8 cellular contexts compared by ENCODE assay signal in the genomic region with DNA sequence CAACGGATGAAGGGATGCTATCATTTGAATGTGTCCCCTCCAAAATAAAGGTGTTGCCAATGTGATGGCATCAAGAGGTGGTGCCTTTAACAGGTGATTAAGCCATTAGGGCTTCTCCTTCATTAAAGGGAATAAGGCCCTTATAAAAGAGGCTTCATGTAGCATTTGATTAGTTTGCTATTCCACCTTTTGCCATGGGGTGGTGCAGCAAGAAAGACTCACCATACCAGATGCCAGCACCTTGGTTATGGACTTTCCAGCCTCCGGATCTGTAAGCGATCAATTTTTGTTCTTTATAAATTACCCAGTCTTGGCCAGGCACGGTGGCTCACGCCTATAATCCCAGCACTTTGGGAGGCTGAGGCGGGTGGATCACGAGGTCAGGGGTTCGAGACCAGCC. TPM values are rescaled to one million over a fixed set of nuclear protein-coding genes. Genes with fewer than 3 reads are reported as not detected.
DNase-seq lines count a peak whose midpoint lies in the region; ATAC-seq, FAIRE-seq and TF ChIP-seq lines count a peak whose summit lies in the region.

No MANE protein-coding gene starts in this region.

- no peaks in the 10 kb centered on the region for H3K9me3 ChIP-seq in MM.1S (replicated peaks; ENCODE audit: insufficient read depth, low read length)
- no peaks in the 10 kb centered on the region; a peak in 1 of 4 replicates for H3K9me3 ChIP-seq in H1 (ENCODE audit: insufficient read depth in 2 of 2, low read depth in 1 of 2, low read length in 1 of 2)
- no peaks in the 10 kb centered on the region for H3K9me3 ChIP-seq in stomach

- H2BK20ac ChIP-seq in H1 (ENCODE audit: low read length): no peak overlapping the region

- H3K36me3 ChIP-seq in MM.1S (replicated peaks; ENCODE audit: insufficient read depth, low read length) (no peaks in the 10 kb centered on the region), H1 (ENCODE audit: control insufficient read depth in 2 of 4, insufficient read depth in 4 of 4, low read length in 3 of 4) (no peaks in the 10 kb centered on the region), stomach (no peaks in the 10 kb centered on the region)

- H3K4ac ChIP-seq in H1 (replicated peaks; ENCODE audit: insufficient read length, low read depth, low read length): no peak overlapping the region

- no peak overlapping the region for H3K9ac ChIP-seq in MM.1S (ENCODE audit: low read length)
- H3K9ac ChIP-seq in H1 (replicated peaks in 1 of 4; ENCODE audit: extremely low read depth in 1 of 4, low read depth in 3 of 4, low read length in 3 of 4): no peak overlapping the region

- TF ChIP-seq CTCF in MM.1S (IDR thresholded peaks at IDR 0.05; ENCODE audit: low read length) (peak; percentile 25), H1 (IDR thresholded peaks at IDR 0.05; ENCODE audit: control extremely low read depth in 1 of 3, insufficient read depth in 1 of 3, low read depth in 1 of 3, low read length in 3 of 3) (peak in 2 of 3 experiments; percentile 18 to 42; a peak in 2 of 4 replicates), stomach (IDR thresholded peaks at IDR 0.05) (peak in 1 of 7 experiments; percentile 33)

- no peaks in the 10 kb centered on the region for H3K36me3 Mint-ChIP-seq in activated naive CD4-positive, alpha-beta T cell treated with anti-CD3 and anti-CD28 coated beads, Interleukin-2, amount 10 ng/mL, durations not matched to agents 7 days and 5 days
- H3K36me3 Mint-ChIP-seq in activated T-helper 17 cell treated with anti-CD3 and anti-CD28 coated beads, Interleukin-2, amount 50 U/mL, for 72 hours (ENCODE audit: low read depth): no peaks in the 10 kb centered on the region
- no peaks in the 10 kb centered on the region for H3K36me3 Mint-ChIP-seq in T-helper 2 cell treated with Interferon-gamma antibody and Interleukin-4, amounts not matched to agents 5 μg/mL and 100 μg/mL, for 36 hours (ENCODE audit: low read depth)

- H2BK12ac ChIP-seq in H1 (ENCODE audit: low read depth, low read length): no peak overlapping the region

- H3K27ac Mint-ChIP-seq in activated naive CD4-positive, alpha-beta T cell treated with anti-CD3 and anti-CD28 coated beads, Interleukin-2, amount 10 ng/mL, durations not matched to agents 7 days and 5 days: no peak overlapping the region
- H3K27ac Mint-ChIP-seq in activated T-helper 17 cell treated with anti-CD3 and anti-CD28 coated beads, Interleukin-2, amount 50 U/mL, for 72 hours: no peak overlapping the region
- H3K27ac Mint-ChIP-seq in T-helper 2 cell treated with Interferon-gamma antibody and Interleukin-4, amounts not matched to agents 5 μg/mL and 100 μg/mL, for 36 hours: no peak overlapping the region

- CTCF ChIA-PET in activated naive CD4-positive, alpha-beta T cell treated with anti-CD3 and anti-CD28 coated beads, Interleukin-2, amount 10 ng/mL, durations not matched to agents 7 days and 5 days (lab: Charles Lee): no interaction called here
- CTCF ChIA-PET in H1 (lab: Charles Lee; ENCODE audit: partially characterized antibody): interaction anchor here (1.2 to 3.1 kb wide), 3 partner anchors 8 to 17 kb away, joined by 4 to 7 read pairs (median 4); partner anchors contain the start of gene SLC25A43

- no peaks in the 10 kb centered on the region for H3K79me1 ChIP-seq in H1 (ENCODE audit: low read depth, low read length)

- no peak overlapping the region for H4K5ac ChIP-seq in H1 (ENCODE audit: insufficient read length, low read depth, low read length)

- H3K18ac ChIP-seq in H1 (ENCODE audit: extremely low read depth, low read length): no peak overlapping the region

- H3K27me3 Mint-ChIP-seq in activated naive CD4-positive, alpha-beta T cell treated with anti-CD3 and anti-CD28 coated beads, Interleukin-2, amount 10 ng/mL, durations not matched to agents 7 days and 5 days: peaks cover 5% of the 10 kb centered on the region
- H3K27me3 Mint-ChIP-seq in activated T-helper 17 cell treated with anti-CD3 and anti-CD28 coated beads, Interleukin-2, amount 50 U/mL, for 72 hours: no peaks in the 10 kb centered on the region
- H3K27me3 Mint-ChIP-seq in T-helper 2 cell treated with Interferon-gamma antibody and Interleukin-4, amounts not matched to agents 5 μg/mL and 100 μg/mL, for 36 hours (ENCODE audit: low read depth): peaks cover 5% of the 10 kb centered on the region

- no peak overlapping the region for H2AK5ac ChIP-seq in H1 (ENCODE audit: low read depth, low read length)

- H3K4me3 ChIP-seq in MM.1S (ENCODE audit: low read length) (no peak overlapping the region), H1 (ENCODE audit: extremely low read depth in 1 of 4, insufficient read depth in 2 of 4, low read depth in 3 of 4, low read length in 4 of 4) (no peak overlapping the region), stomach (no peak overlapping the region)

- H3K27me3 ChIP-seq in MM.1S (replicated peaks; ENCODE audit: insufficient read depth, low read length) (no peaks in the 10 kb centered on the region), H1 (replicated peaks in 1 of 4; ENCODE audit: control insufficient read depth in 3 of 4, extremely low read depth in 1 of 4, insufficient read depth in 3 of 4, low read length in 3 of 4) (no peaks in the 10 kb centered on the region), stomach (no peaks in the 10 kb centered on the region)

- 57% methylated on average over 6 of the region's 8 CpGs; no CpG with 5 or more reads in 1 of the 2 experiments for WGBS in H1 (ENCODE audit: extremely low coverage in 1 of 2, insufficient coverage in 1 of 2, insufficient read length in 1 of 2, insufficient replicate concordance in 2 of 2, low coverage in 1 of 2, low lambda C conversion rate in 2 of 2, missing lambda C conversion rate in 1 of 2), 2 experiments
- 39 to 70% (median 66%) methylated on average over 3 to 8 of the region's 8 CpGs for WGBS in stomach, 5 donors

- peak; percentile 19 to 34; a peak in 3 of 4 replicates for TF ChIP-seq RAD21 in H1 (IDR thresholded peaks at IDR 0.05 in 1 of 2, conservative IDR thresholded peaks at IDR 0.05 in 1 of 2; ENCODE audit: low read depth in 2 of 2, low read length in 2 of 2)

- peak; percentile 52 for FAIRE-seq in H1 (lab: Jason Lieb, UNC)

- no peak overlapping the region for H2BK5ac ChIP-seq in H1 (ENCODE audit: low read depth, low read length)

- H3K4me1 Mint-ChIP-seq in activated naive CD4-positive, alpha-beta T cell treated with anti-CD3 and anti-CD28 coated beads, Interleukin-2, amount 10 ng/mL, durations not matched to agents 7 days and 5 days: no peaks in the 10 kb centered on the region
- H3K4me1 Mint-ChIP-seq in activated T-helper 17 cell treated with anti-CD3 and anti-CD28 coated beads, Interleukin-2, amount 50 U/mL, for 72 hours: no peaks in the 10 kb centered on the region
- peaks cover 2% of the 10 kb centered on the region for H3K4me1 Mint-ChIP-seq in T-helper 2 cell treated with Interferon-gamma antibody and Interleukin-4, amounts not matched to agents 5 μg/mL and 100 μg/mL, for 36 hours (ENCODE audit: low read depth)

- no peaks in the 10 kb centered on the region for H3K9me3 Mint-ChIP-seq in activated naive CD4-positive, alpha-beta T cell treated with anti-CD3 and anti-CD28 coated beads, Interleukin-2, amount 10 ng/mL, durations not matched to agents 7 days and 5 days
- H3K9me3 Mint-ChIP-seq in activated T-helper 17 cell treated with anti-CD3 and anti-CD28 coated beads, Interleukin-2, amount 50 U/mL, for 72 hours: no peaks in the 10 kb centered on the region
- no peaks in the 10 kb centered on the region for H3K9me3 Mint-ChIP-seq in T-helper 2 cell treated with Interferon-gamma antibody and Interleukin-4, amounts not matched to agents 5 μg/mL and 100 μg/mL, for 36 hours

- H2BK15ac ChIP-seq in H1 (ENCODE audit: low read length): no peak overlapping the region

- H3K4me2 ChIP-seq in MM.1S (ENCODE audit: low read depth, low read length) (no peak overlapping the region), H1 (ENCODE audit: insufficient read depth in 1 of 2, low read depth in 2 of 2, low read length in 2 of 2) (no peak overlapping the region)

- H3K14ac ChIP-seq in H1 (ENCODE audit: insufficient read length): no peak overlapping the region

- H3K9me2 ChIP-seq in MM.1S (replicated peaks; ENCODE audit: insufficient read depth, low read length): no peaks in the 10 kb centered on the region

- H3K56ac ChIP-seq in H1 (replicated peaks; ENCODE audit: insufficient read length, low read depth, low read length): no peak overlapping the region

- H3K23ac ChIP-seq in H1 (ENCODE audit: insufficient read length): no peak overlapping the region

- H2AFZ ChIP-seq in MM.1S (ENCODE audit: low read length): no peak overlapping the region
- no peak overlapping the region for H2AFZ ChIP-seq in H1 (ENCODE audit: low read length)

- DNase-seq in activated naive CD4-positive, alpha-beta T cell treated with anti-CD3 and anti-CD28 coated beads, Interleukin-2, amount 10 ng/mL, durations not matched to agents 7 days and 5 days: peak; percentile 37
- no peak for DNase-seq in activated naive CD4-positive, alpha-beta T cell (lab: John Stamatoyannopoulos, UW)
- DNase-seq in MM.1S (peak; percentile 26), H1 (ENCODE audit: low read depth in 1 of 2, low spot score in 2 of 2) (no peak), stomach (peak; percentile 29), GF-D8 (lab: John Stamatoyannopoulos, UW) (no peak)
- DNase-seq in T-helper 2 cell treated with Interferon-gamma antibody and Interleukin-4, amounts not matched to agents 5 μg/mL and 100 μg/mL, for 36 hours (ENCODE audit: low spot score): no peak

- intact Hi-C loops in stomach (cut with DNase I; ENCODE audit: low total_unique reads): no loop called here

- H3K79me2 ChIP-seq in MM.1S (ENCODE audit: low read length): no peaks in the 10 kb centered on the region
- H3K79me2 ChIP-seq in H1 (ENCODE audit: control insufficient read depth in 1 of 2, insufficient read depth in 2 of 2, low read length in 2 of 2): no peaks in the 10 kb centered on the region

- no peaks in the 10 kb centered on the region for H3K23me2 ChIP-seq in H1 (ENCODE audit: low read depth, low read length)

- no peak overlapping the region for H2BK120ac ChIP-seq in H1 (replicated peaks; ENCODE audit: low read depth, low read length)

- H4K91ac ChIP-seq in H1 (replicated peaks; ENCODE audit: insufficient read length, low read length): no peak overlapping the region

- no peak for ATAC-seq in activated T-helper 17 cell treated with anti-CD3 and anti-CD28 coated beads, Interleukin-2, amount 50 U/mL, for 72 hours (replicated peaks)

- H4K20me1 ChIP-seq in MM.1S (ENCODE audit: insufficient read depth, low read length): no peaks in the 10 kb centered on the region
- H4K20me1 ChIP-seq in H1 (replicated peaks in 1 of 2; ENCODE audit: control insufficient read depth in 1 of 2, insufficient read depth in 2 of 2, low read length in 2 of 2): no peaks in the 10 kb centered on the region

- H3K27ac ChIP-seq in MM.1S (ENCODE audit: low read length) (no peak overlapping the region), H1 (ENCODE audit: low read depth, low read length) (no peak overlapping the region), stomach (no peak overlapping the region)

- H3K4me1 ChIP-seq in MM.1S (ENCODE audit: low read length): no peaks in the 10 kb centered on the region
- peaks cover 0 to 3% (median 1%) of the 10 kb centered on the region in 4 experiments; a peak in 2 of 7 replicates for H3K4me1 ChIP-seq in H1 (replicated peaks in 1 of 4; ENCODE audit: control insufficient read depth in 3 of 4, insufficient read depth in 4 of 4, low read length in 3 of 4)
- peaks cover 0 to 9% (median 0%) of the 10 kb centered on the region in 4 donors for H3K4me1 ChIP-seq in stomach

- no peak overlapping the region for H4K8ac ChIP-seq in H1 (ENCODE audit: extremely low read depth, insufficient read depth, low read length)

- TF ChIP-seq POLR2A in H1 (IDR thresholded peaks at IDR 0.05; ENCODE audit: control extremely low read depth in 1 of 2, low read depth in 2 of 2, low read length in 2 of 2) (no peak), stomach (IDR thresholded peaks at IDR 0.05) (no peak)

- POLR2A ChIA-PET in H1 (lab: Charles Lee; ENCODE audit: partially characterized antibody): no interaction called here

- no peak for TF ChIP-seq EP300 in H1 (IDR thresholded peaks at IDR 0.05; ENCODE audit: borderline replicate concordance in 1 of 2, low read depth in 2 of 2, low read length in 2 of 2)
- TF ChIP-seq EP300 in stomach (IDR thresholded peaks at IDR 0.05): no peak

- no peaks in the 10 kb centered on the region for H3F3A ChIP-seq in MM.1S (ENCODE audit: insufficient read depth, low read length)

- no peak overlapping the region for H3K4me3 Mint-ChIP-seq in activated naive CD4-positive, alpha-beta T cell treated with anti-CD3 and anti-CD28 coated beads, Interleukin-2, amount 10 ng/mL, durations not matched to agents 7 days and 5 days
- H3K4me3 Mint-ChIP-seq in activated T-helper 17 cell treated with anti-CD3 and anti-CD28 coated beads, Interleukin-2, amount 50 U/mL, for 72 hours: no peak overlapping the region
- no peak overlapping the region for H3K4me3 Mint-ChIP-seq in T-helper 2 cell treated with Interferon-gamma antibody and Interleukin-4, amounts not matched to agents 5 μg/mL and 100 μg/mL, for 36 hours

RNA-seq across cellular contexts. Expression of gene SLC25A43, which starts 7.9 kb away (rescaled TPM):
- 4.6 and 5.8 TPM in 2 replicates for total RNA-seq in H1 (2021; fragmentation: NEBNext Ultra II Directional; extraction: Animal tissue kit (Norgen Biotek cat#: 25700))
- 3.1 and 4.1 TPM in 2 replicates for polyA plus RNA-seq in H1 (2011; rRNA removed)
- 3.2 TPM for polyA plus RNA-seq in H1 (2011; cell fraction: cytosol; rRNA removed)
- 3.5 TPM for polyA plus RNA-seq in H1 (2011; cell fraction: nucleus; rRNA removed)
- 3.7 to 4.4 TPM (median 4.1 TPM) in 4 replicates for polyA plus RNA-seq in H1 (2012, experiment 1 of 2)
- 1.5 TPM for polyA plus RNA-seq in H1 (2012, experiment 2 of 2)
- 2.8 TPM for polyA plus RNA-seq in H1 (2013, experiment 1 of 2)
- 2.9 TPM for polyA plus RNA-seq in H1 (2013, experiment 2 of 2)
- polyA minus RNA-seq in H1 (2011; rRNA and poly(A)+ RNA removed): 2.3 and 2.8 TPM in 2 replicates
- 1.7 TPM for polyA minus RNA-seq in H1 (2011; cell fraction: cytosol; rRNA and poly(A)+ RNA removed)
- 4.0 TPM for polyA minus RNA-seq in H1 (2011; cell fraction: nucleus; rRNA and poly(A)+ RNA removed)
- 10 to 100 TPM in 2 of 5 donors, 1 to 10 TPM in 2, under 1 TPM in 1; 0.58 to 36.2 (median 6.2) TPM for total RNA-seq in stomach
- 10 to 100 TPM in 2 of 3 donors, 1 to 10 TPM in 1; 7.3 to 13.6 (median 12.1) TPM for polyA plus RNA-seq in stomach
- 10 to 100 TPM in 1 of 2 donors, 1 to 10 TPM in 1; 5.1 to 12.7 TPM for total RNA-seq in activated T-helper 17 cell treated with anti-CD3 and anti-CD28 coated beads, Interleukin-2, amount 50 U/mL, for 72 hours

Comparison
In these comparisons a context has a peak if more than half of its experiments do, and no peak if none do; other contexts are left out.
1. DNase-seq: peak in activated naive CD4-positive, alpha-beta T cell treated with anti-CD3 and anti-CD28 coated beads, Interleukin-2, amount 10 ng/mL, durations not matched to agents 7 days and 5 days (single experiment), MM.1S (single experiment) and stomach (single experiment); none in activated naive CD4-positive, alpha-beta T cell (0 of 4), H1 (0 of 2), GF-D8 (single experiment) and T-helper 2 cell treated with Interferon-gamma antibody and Interleukin-4, amounts not matched to agents 5 μg/mL and 100 μg/mL, for 36 hours (single experiment).